ENCODE assay signal across 8 cellular contexts in genomic region chr15:34039180-34039486, GRCh38. TPM values are rescaled to one million over a fixed set of nuclear protein-coding genes. Genes with fewer than 3 reads are reported as not detected.
DNase-seq lines count a peak whose midpoint lies in the region; ATAC-seq and TF ChIP-seq lines count a peak whose summit lies in the region.

Gene AVEN, minus strand, starts transcription at chr15:34039204. Its CDS starts 158 bp downstream, at chr15:34039046.

- H3K9me3 ChIP-seq in HUES6 (ENCODE audit: control insufficient read depth, insufficient read depth, low read depth, low read length) (no peaks in the 10 kb centered on the region), adrenal gland (replicated peaks in 1 of 3) (no peaks in the 10 kb centered on the region), iPS-20b (ENCODE audit: insufficient read depth, low read depth, low read length) (no peaks in the 10 kb centered on the region)

- H3K4me1 Mint-ChIP-seq in stimulated activated naive CD8-positive, alpha-beta T cell treated with anti-CD3 and anti-CD28 coated beads, Interleukin-15, amount 100 ng/mL, for 72 hours, result peaks cover 23% of the 10 kb centered on the region

- H3K27me3 Mint-ChIP-seq in stimulated activated naive CD8-positive, alpha-beta T cell treated with anti-CD3 and anti-CD28 coated beads, Interleukin-15, amount 100 ng/mL, for 72 hours, result no peaks in the 10 kb centered on the region

- H3K4me3 ChIP-seq in HUES6 (ENCODE audit: low read depth, low read length), result peak within 1 kb of the TSS; percentile 71
- peak within 1 kb of the TSS; percentile 76 to 89 (median 80) for H3K4me3 ChIP-seq in adrenal gland
- H3K4me3 ChIP-seq in iPS-20b (ENCODE audit: low read length), result peak within 1 kb of the TSS; percentile 93

- WGBS in adrenal gland, 4 donors, result 0 to 1% (median 1%) methylated on average over 10 to 23 of the region's 23 CpGs

- intact Hi-C loops in adrenal gland (cut with DNase I), result no loop called here

- H3K9ac ChIP-seq in HUES6 (ENCODE audit: low read length) (peak within 1 kb of the TSS; percentile 75), iPS-20b (ENCODE audit: low read depth, low read length) (peak within 1 kb of the TSS; percentile 94)

- no peak for TF ChIP-seq CTCF in adrenal gland (IDR thresholded peaks at IDR 0.05)

- H3K27me3 ChIP-seq in HUES6 (ENCODE audit: control insufficient read depth, insufficient read depth, low read length) (peaks cover 17% of the 10 kb centered on the region), adrenal gland (no peaks in the 10 kb centered on the region), iPS-20b (ENCODE audit: insufficient read depth, low read length) (peaks cover 30% of the 10 kb centered on the region)

- peak within 1 kb of the TSS; percentile 79 to 93 for H3K27ac Mint-ChIP-seq in stimulated activated naive CD8-positive, alpha-beta T cell treated with anti-CD3 and anti-CD28 coated beads, Interleukin-15, amount 100 ng/mL, for 72 hours

- H3K27ac ChIP-seq in HUES6 (ENCODE audit: low read depth, low read length) (peak within 1 kb of the TSS; percentile 33; the same call in 1 of the 2 replicates), adrenal gland (peak within 1 kb of the TSS; percentile 60 to 98 (median 91)), iPS-20b (ENCODE audit: low read length) (no peak within 1 kb of the TSS)

- TF ChIP-seq POLR2A in adrenal gland (IDR thresholded peaks at IDR 0.05), result no peak

- DNase-seq in adrenal gland (no peak), NCI-H1694 treated with DMSO at 0.1 percent for 48 hours (lab: John Stamatoyannopoulos, UW) (no peak)
- DNase-seq in stimulated activated naive CD8-positive, alpha-beta T cell treated with anti-CD3 and anti-CD28 coated beads, Interleukin-15, amount 100 ng/mL, for 72 hours, result no peak
- DNase-seq in stimulated activated CD4-positive, alpha-beta T cell treated with anti-CD3 and anti-CD28 coated beads, Interleukin-4, amount 100 ng/mL, for 1 hour, result no peak
- no peak for DNase-seq in stimulated activated CD4-positive, alpha-beta T cell treated with anti-CD3 and anti-CD28 coated beads, Interleukin-4, amount 100 ng/mL, for 24 hours

- H3K4me1 ChIP-seq in HUES6 (ENCODE audit: control insufficient read depth, insufficient read depth, low read length), result peaks cover 11% of the 10 kb centered on the region
- H3K4me1 ChIP-seq in adrenal gland (replicated peaks in 1 of 2), result peaks cover 0 to 19% of the 10 kb centered on the region in 2 donors
- H3K4me1 ChIP-seq in iPS-20b (ENCODE audit: insufficient read depth, low read length), result peaks cover 6% of the 10 kb centered on the region

- peak within 1 kb of the TSS; percentile 87 to 88 for H3K4me3 Mint-ChIP-seq in stimulated activated naive CD8-positive, alpha-beta T cell treated with anti-CD3 and anti-CD28 coated beads, Interleukin-15, amount 100 ng/mL, for 72 hours

- H3K36me3 ChIP-seq in HUES6 (ENCODE audit: control insufficient read depth, insufficient read depth, low read length) (no peaks in the 10 kb centered on the region), adrenal gland (replicated peaks in 1 of 2) (no peaks in the 10 kb centered on the region), iPS-20b (ENCODE audit: insufficient read depth, low read depth, low read length) (no peaks in the 10 kb centered on the region)

- ATAC-seq in stimulated activated naive CD8-positive, alpha-beta T cell treated with anti-CD3 and anti-CD28 coated beads, Interleukin-15, amount 100 ng/mL, for 72 hours, result no peak
- ATAC-seq in GM18870 (IDR thresholded peaks at IDR 0.05; ENCODE audit: unreplicated experiment), result no peak

- H3K9me3 Mint-ChIP-seq in stimulated activated naive CD8-positive, alpha-beta T cell treated with anti-CD3 and anti-CD28 coated beads, Interleukin-15, amount 100 ng/mL, for 72 hours, result no peaks in the 10 kb centered on the region

RNA-seq across cellular contexts. Expression of gene AVEN, which starts in this region (rescaled TPM):
- total RNA-seq in adrenal gland, result 10 to 100 TPM; 10.0 to 21.0 (median 13.7) TPM
- 10 to 100 TPM in 1 of 3 donors, 1 to 10 TPM in 2; 6.9 to 22.7 (median 9.2) TPM for polyA plus RNA-seq in adrenal gland
